ENCODE assay signal across 8 cellular contexts in genomic region chr11:64619811-64620285, GRCh38. TPM values are rescaled to one million over a fixed set of nuclear protein-coding genes. Genes with fewer than 3 reads are reported as not detected.
DNase-seq lines count a peak whose midpoint lies in the region; ATAC-seq, FAIRE-seq and TF ChIP-seq lines count a peak whose summit lies in the region.
"Had no signal": no experiment of that assay in that cellular context is flagged by ENCODE, and none has a peak within 500 bp of the region (broad histone marks: within the 10 kb centered on the region; RNA-seq: fewer than 3 reads in every experiment).

No MANE protein-coding gene starts in this region.

- ATAC-seq in SK-N-SH treated with all-trans-retinoic acid at 6 μM for 48 hours (peak; percentile 51), left ventricle myocardium superior (peak; percentile 46), HG02623 (IDR thresholded peaks at IDR 0.05; ENCODE audit: unreplicated experiment) (no peak), GM18520 (IDR thresholded peaks at IDR 0.05; ENCODE audit: unreplicated experiment) (no peak)

- intact Hi-C loops in left ventricle myocardium superior (cut with micrococcal nuclease) (no loop called here), Caco-2 (cut with micrococcal nuclease; ENCODE audit: unreplicated experiment) (no loop called here)

- WGBS in small intestine, 3 donors: 55 to 61% (median 60%) methylated on average over 4 of the region's 4 CpGs

- H3K27ac ChIP-seq in small intestine (ENCODE audit: low read depth in 1 of 2, low read length in 1 of 2): peak overlapping the region in 1 of 2 donors; percentile 43

- TF ChIP-seq CTCF in Caco-2 (IDR thresholded peaks at IDR 0.05; ENCODE audit: insufficient read depth in 1 of 2, low read depth in 1 of 2, low read length in 1 of 2, severe bottlenecking in 1 of 2, unreplicated experiment in 1 of 2): no peak

- H3K9me3 Mint-ChIP-seq in Caco-2 (ENCODE audit: unreplicated experiment): no peaks in the 10 kb centered on the region

- H3K4me1 ChIP-seq in small intestine (ENCODE audit: control insufficient read depth in 2 of 2, insufficient read depth in 1 of 2, low read depth in 1 of 2, low read length in 1 of 2) (peaks cover 0 to 2% of the 10 kb centered on the region in 2 donors), Caco-2 (no peaks in the 10 kb centered on the region)

- POLR2A ChIA-PET in Caco-2 (lab: Charles Lee): no interaction called here

- no peak overlapping the region for H3K4me3 ChIP-seq in small intestine (ENCODE audit: low read depth in 1 of 2, low read length in 2 of 2)
- no peak overlapping the region for H3K4me3 ChIP-seq in Caco-2 (ENCODE audit: low read depth, low read length)

- no peaks in the 10 kb centered on the region for H3K36me3 Mint-ChIP-seq in Caco-2 (ENCODE audit: insufficient read depth, unreplicated experiment)

- H3K9me3 ChIP-seq in small intestine (ENCODE audit: control insufficient read depth, low read depth): no peaks in the 10 kb centered on the region
- H3K9me3 ChIP-seq in Caco-2: no peaks in the 10 kb centered on the region

- no peaks in the 10 kb centered on the region for H3K36me3 ChIP-seq in small intestine (ENCODE audit: control insufficient read depth in 2 of 2, insufficient read depth in 2 of 2, low read length in 2 of 2)
- H3K36me3 ChIP-seq in Caco-2 (ENCODE audit: control insufficient read depth, insufficient read depth, low read length): no peaks in the 10 kb centered on the region

- BruUV-seq in Caco-2 (replicated peaks; lab: Mats Ljungman, UMichigan): no TSS peak

- no peak overlapping the region for H3K27ac Mint-ChIP-seq in Caco-2 (ENCODE audit: unreplicated experiment)

- CTCF ChIA-PET in Caco-2 (lab: Charles Lee): interaction anchor here (0.6 kb wide), 1 partner anchor 194 kb away, joined by 6 read pairs; no protein-coding TSS in a partner anchor

- H3K27me3 Mint-ChIP-seq in Caco-2 (ENCODE audit: insufficient read depth, unreplicated experiment): no peaks in the 10 kb centered on the region

- H3K27me3 ChIP-seq in small intestine (ENCODE audit: control insufficient read depth in 2 of 2, insufficient read depth in 2 of 2, low read length in 2 of 2): no peaks in the 10 kb centered on the region
- no peaks in the 10 kb centered on the region for H3K27me3 ChIP-seq in Caco-2 (replicated peaks; ENCODE audit: control insufficient read depth, insufficient read depth, low read length)

- H3K4me1 Mint-ChIP-seq in Caco-2 (ENCODE audit: low read depth, unreplicated experiment): no peaks in the 10 kb centered on the region

- H3K4me3 Mint-ChIP-seq in Caco-2 (ENCODE audit: unreplicated experiment): no peak overlapping the region

- peak; percentile 40 for DNase-seq in HTR-8/SVneo (ENCODE audit: insufficient read length, low spot score)
- DNase-seq in left ventricle myocardium superior: peak; percentile 44
- peak; percentile 5 for DNase-seq in small intestine
- no peak for DNase-seq in Caco-2
- DNase-seq: NCI-H774 had no signal

- FAIRE-seq in HTR-8/SVneo (lab: Jason Lieb, UNC): no peak
- FAIRE-seq in small intestine (lab: Jason Lieb, UNC): no peak

TF ChIP-seq in SK-N-SH treated with all-trans-retinoic acid at 6 μM for 48 hours, 23 proteins besides CTCF, POLR2A, EP300 and RAD21:
- TF ChIP-seq ZNF70 (CRISPR knock-in tag; IDR thresholded peaks at IDR 0.05) (no peak), TOX (CRISPR knock-in tag; IDR thresholded peaks at IDR 0.05; ENCODE audit: borderline replicate concordance) (no peak), TSHZ2 (CRISPR knock-in tag; IDR thresholded peaks at IDR 0.05) (no peak), SNAI2 (CRISPR knock-in tag; IDR thresholded peaks at IDR 0.05) (no peak), POU6F1 (CRISPR knock-in tag; IDR thresholded peaks at IDR 0.05; ENCODE audit: borderline replicate concordance, low read depth) (no peak), ZNF8 (CRISPR knock-in tag; IDR thresholded peaks at IDR 0.05) (no peak), ISL1 (CRISPR knock-in tag; IDR thresholded peaks at IDR 0.05) (no peak), ZFP30 (CRISPR knock-in tag; IDR thresholded peaks at IDR 0.05) (no peak), ZC3H10 (CRISPR knock-in tag; IDR thresholded peaks at IDR 0.05) (no peak), ARNTL (CRISPR knock-in tag; IDR thresholded peaks at IDR 0.05; ENCODE audit: borderline replicate concordance, low read depth) (no peak), PATZ1 (CRISPR knock-in tag; IDR thresholded peaks at IDR 0.05; ENCODE audit: borderline replicate concordance) (no peak), ESRRG (CRISPR knock-in tag; IDR thresholded peaks at IDR 0.05) (no peak), PPARA (CRISPR knock-in tag; IDR thresholded peaks at IDR 0.05; ENCODE audit: borderline replicate concordance) (no peak), GLIS3 (CRISPR knock-in tag; IDR thresholded peaks at IDR 0.05) (no peak), OSR1 (CRISPR knock-in tag; IDR thresholded peaks at IDR 0.05) (no peak), ZFP3 (CRISPR knock-in tag; IDR thresholded peaks at IDR 0.05) (no peak)

RNA-seq across cellular contexts. Expression of gene SLC22A12, which starts 28.8 kb away (rescaled TPM):
- total RNA-seq in left ventricle myocardium superior: not detected
- not detected for polyA plus RNA-seq in small intestine
- not detected in 2 replicates for total RNA-seq in Caco-2 (2022)

Comparison
In these comparisons a context has a peak if more than half of its experiments do, and no peak if none do; other contexts are left out.
1. DNase-seq: peak in HTR-8/SVneo (single experiment), left ventricle myocardium superior (single experiment) and small intestine (single experiment); none in Caco-2 (0 of 2).
2. ATAC-seq: peak in SK-N-SH treated with all-trans-retinoic acid at 6 μM for 48 hours (single experiment) and left ventricle myocardium superior (single experiment); none in HG02623 (single experiment) and GM18520 (single experiment).